ENCODE assay signal across 8 cellular contexts in the genomic region with DNA sequence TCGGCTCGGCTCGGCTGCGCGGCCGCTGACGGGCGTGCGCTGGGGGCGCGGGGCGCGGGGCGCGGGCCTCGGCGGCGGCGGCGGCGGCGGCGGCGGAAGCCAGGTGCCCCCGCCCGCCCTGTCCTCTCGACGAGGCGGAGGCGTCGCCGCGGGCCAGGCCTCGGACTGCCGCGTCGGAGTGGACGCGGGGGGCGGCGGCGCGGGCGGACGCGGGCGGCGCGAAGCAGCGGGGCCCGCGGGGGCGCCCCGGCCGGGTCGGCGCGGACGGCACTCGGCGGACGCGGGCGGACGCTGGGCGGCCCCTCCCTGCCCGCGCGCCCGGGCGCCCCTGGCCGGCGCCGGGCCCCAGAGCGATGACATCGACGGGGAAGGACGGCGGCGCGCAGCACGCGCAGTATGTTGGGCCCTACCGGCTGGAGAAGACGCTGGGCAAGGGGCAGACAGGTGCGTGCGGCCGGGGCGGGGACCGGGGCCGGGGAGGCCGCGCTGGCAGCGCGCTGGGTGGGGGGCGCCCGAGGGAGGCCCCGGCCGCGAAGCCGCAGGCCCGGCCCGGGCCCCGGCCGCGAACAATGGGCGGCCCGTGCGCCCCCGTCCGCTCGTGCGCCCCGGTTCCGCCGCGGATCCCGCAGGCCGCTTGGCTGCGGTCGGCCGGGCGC. TPM values are rescaled to one million over a fixed set of nuclear protein-coding genes. Genes with fewer than 3 reads are reported as not detected.
DNase-seq lines count a peak whose midpoint lies in the region; ATAC-seq, FAIRE-seq and TF ChIP-seq lines count a peak whose summit lies in the region.

A gene (plus strand): TSS at position 3 of the 656 bp plus-strand sequence. CDS start 351 bp downstream, at position 354.

- H3K9me3 ChIP-seq in A549: no peaks in the 10 kb centered on the region
- H3K9me3 ChIP-seq in breast epithelium: no peaks in the 10 kb centered on the region
- no peaks in the 10 kb centered on the region for H3K9me3 ChIP-seq in mononuclear cell (ENCODE audit: low read depth, low read length)

- ATAC-seq in A549 (peak in 1 of 2 experiments; percentile 40; a peak in 3 of 6 replicates), HG02840 (IDR thresholded peaks at IDR 0.05; ENCODE audit: low FRiP score, unreplicated experiment) (no peak)

- peaks cover 14% of the 10 kb centered on the region for H3K27me3 Mint-ChIP-seq in HFFc6 (ENCODE audit: insufficient read depth)

- POLR2A ChIA-PET in A549 (lab: Yijun Ruan, JAX): interaction anchor here (0.7 to 1.0 kb wide), 2 partner anchors 12 to 344 kb away, joined by 3 read pairs; no protein-coding TSS in a partner anchor

- CTCF ChIA-PET in A549 (lab: Yijun Ruan, JAX): interaction anchor here (0.8 to 1.5 kb wide), 5 partner anchors 23 to 125 kb away, joined by 3 to 4 read pairs (median 3); no protein-coding TSS in a partner anchor

- H3K4me3 Mint-ChIP-seq in HFFc6: peak within 1 kb of the TSS; percentile 71

- H3K27ac Mint-ChIP-seq in HFFc6: no peak within 1 kb of the TSS

- no peaks in the 10 kb centered on the region for H3K36me3 Mint-ChIP-seq in HFFc6 (ENCODE audit: low read depth)

- intact Hi-C loops in breast epithelium (cut with DNase I; ENCODE audit: low total_unique reads): no loop called here

- FAIRE-seq in A549 (lab: Jason Lieb, UNC): no peak
- no peak for FAIRE-seq in urothelium cell line (lab: Jason Lieb, UNC)

- no peak for TF ChIP-seq CTCF in A549 (IDR thresholded peaks at IDR 0.05)
- no peak for TF ChIP-seq CTCF in HFFc6 (IDR thresholded peaks at IDR 0.05)
- TF ChIP-seq CTCF in breast epithelium (IDR thresholded peaks at IDR 0.05): no peak

- DNase-seq in A549 (ENCODE audit: low read depth in 1 of 2, low spot score in 1 of 2) (no peak), HFFc6 (no peak), breast epithelium (ENCODE audit: low spot score in 2 of 2) (no peak), NCI-H510A (lab: John Stamatoyannopoulos, UW) (no peak), urothelium cell line (ENCODE audit: low spot score) (no peak)
- DNase-seq in stimulated activated CD4-positive, alpha-beta T cell treated with anti-CD3 and anti-CD28 coated beads, Interleukin-1b, Interleukin-23, amount 100 ng/mL, for 48 hours: no peak

- H3K4me1 Mint-ChIP-seq in HFFc6 (ENCODE audit: low read depth): no peaks in the 10 kb centered on the region

- TF ChIP-seq POLR2A in A549 (IDR thresholded peaks at IDR 0.05; ENCODE audit: low read length) (no peak), breast epithelium (IDR thresholded peaks at IDR 0.05) (no peak)

- H3K27me3 ChIP-seq in breast epithelium: peaks cover 3 to 33% of the 10 kb centered on the region in 2 donors
- H3K27me3 ChIP-seq in mononuclear cell (ENCODE audit: insufficient read depth, low read length): peaks cover 30% of the 10 kb centered on the region

- H3K27ac ChIP-seq in A549 (peak within 1 kb of the TSS; percentile 94 to 95), breast epithelium (peak within 1 kb of the TSS in 1 of 2 donors; percentile 33)

- TF ChIP-seq EP300 in A549 (IDR thresholded peaks at IDR 0.05): no peak

- no peak for TF ChIP-seq RAD21 in A549 (conservative IDR thresholded peaks at IDR 0.05 in 1 of 2, IDR thresholded peaks at IDR 0.05 in 1 of 2)

- peaks cover 4% of the 10 kb centered on the region for H3K9me3 Mint-ChIP-seq in HFFc6

- H3K4me3 ChIP-seq in A549 (peak within 1 kb of the TSS; percentile 60), breast epithelium (peak within 1 kb of the TSS; percentile 39 to 74 (median 47)), mononuclear cell (ENCODE audit: low read length) (peak within 1 kb of the TSS; percentile 29)

- no peaks in the 10 kb centered on the region for H3K36me3 ChIP-seq in breast epithelium

- 0% methylated on average over 7 of the region's 123 CpGs for WGBS in A549 (ENCODE audit: missing lambda C conversion rate)

- H3K4me1 ChIP-seq in A549 (peaks cover 19% of the 10 kb centered on the region), breast epithelium (peaks cover 4 to 5% of the 10 kb centered on the region in 2 donors), mononuclear cell (ENCODE audit: insufficient read depth, low read length) (peaks cover 12% of the 10 kb centered on the region)

- H3K4me2 ChIP-seq in A549: peak within 1 kb of the TSS; percentile 88

TF ChIP-seq in A549, 52 proteins besides CTCF, POLR2A, EP300 and RAD21:
- TF ChIP-seq TP53 (CRISPR knock-in tag; IDR thresholded peaks at IDR 0.05) (no peak), TFCP2L1 (CRISPR knock-in tag; IDR thresholded peaks at IDR 0.05) (no peak), MYC (IDR thresholded peaks at IDR 0.05; ENCODE audit: borderline replicate concordance, low read length) (no peak), NFE2L2 (conservative IDR thresholded peaks at IDR 0.05; ENCODE audit: low read length) (no peak), ZSCAN20 (CRISPR knock-in tag; IDR thresholded peaks at IDR 0.05) (no peak)

RNA-seq across cellular contexts. Expression of the gene that starts here (rescaled TPM):
- 2.7 and 3.8 TPM in 2 replicates for polyA plus RNA-seq in A549 (2011; rRNA removed)
- polyA plus RNA-seq in A549 (2012; cell fraction: cytosol; rRNA removed): 8.3 and 11.0 TPM in 2 replicates
- polyA plus RNA-seq in A549 (2012; cell fraction: nucleus; rRNA removed): 22.9 and 27.9 TPM in 2 replicates
- 9.1 to 10.1 TPM (median 9.7 TPM) in 3 replicates for polyA plus RNA-seq in A549 (2017; fragmentation: RNase III; extraction: RNeasy Plus Mini Kit Qiagen cat#74134 plus additional on column Dnase treatment)
- polyA minus RNA-seq in A549 (2011; rRNA and poly(A)+ RNA removed): 2.6 and 4.3 TPM in 2 replicates
- under 1 TPM in 5 of 6 experiments, not detected in 1; 0.14 to 0.99 (median 0.47) TPM for total RNA-seq in HFFc6 (2021; fragmentation: NEBNext Ultra II Directional; extraction: Animal tissue kit (Norgen Biotek cat#: 25700))
- total RNA-seq in breast epithelium: under 1 TPM; 0.15 to 0.80 (median 0.66) TPM
- total RNA-seq in mononuclear cell: 0.10 TPM
